In the genomic region with DNA sequence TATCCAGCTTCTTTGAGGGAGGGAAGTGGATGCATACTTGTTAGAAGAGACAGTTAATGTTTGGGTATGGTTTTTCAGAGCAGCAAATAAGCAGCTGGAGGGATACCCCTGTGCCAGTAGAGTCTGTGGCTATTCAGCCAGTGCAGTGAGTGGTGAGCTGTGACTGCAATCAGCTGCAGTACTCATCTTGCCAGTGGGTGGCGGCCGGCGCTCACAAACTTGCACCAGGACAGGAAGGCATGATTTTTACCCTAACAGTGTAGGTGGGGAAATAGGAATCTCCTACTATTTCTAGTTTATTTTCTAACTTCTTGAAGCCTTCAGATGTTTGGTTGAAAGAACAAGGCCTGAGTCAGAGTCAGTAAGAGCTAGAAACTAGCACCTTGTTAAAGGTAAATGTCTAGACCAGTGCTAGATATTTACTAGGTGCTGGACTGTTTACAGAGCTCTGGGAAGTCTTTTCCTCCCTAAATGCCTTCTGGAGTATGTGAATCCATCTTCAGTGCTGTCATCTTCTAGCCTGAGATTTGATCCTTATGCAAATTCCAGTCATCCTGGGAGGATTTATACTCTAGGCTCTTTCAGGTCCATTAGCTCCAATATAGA, we compare ENCODE assay signal across 8 cellular contexts. TPM values are rescaled to one million over a fixed set of nuclear protein-coding genes. Genes with fewer than 3 reads are reported as not detected.
A peak's percentile ranks its signal among the peaks of the same experiment; 100 is the strongest.
DNase-seq lines count a peak whose midpoint lies in the region; ATAC-seq and TF ChIP-seq lines count a peak whose summit lies in the region.

No MANE protein-coding gene starts in this region.

- no peaks in the 10 kb centered on the region for H3K36me3 Mint-ChIP-seq in activated T-cell treated with anti-CD3 and anti-CD28 coated beads, Interleukin-2, amount 50 U/mL, for 72 hours (ENCODE audit: insufficient read depth in 2 of 2)

- peak overlapping the region; percentile 59 for H2AFZ ChIP-seq in PC-3 (ENCODE audit: low read length)

- no peaks in the 10 kb centered on the region for H3K79me2 ChIP-seq in PC-3 (ENCODE audit: low read length)

- H3K27ac ChIP-seq in PC-3 (ENCODE audit: low read length) (no peak overlapping the region), uterus (peak overlapping the region in 1 of 2 donors; percentile 10)

- peaks cover 26% of the 10 kb centered on the region for H3K27me3 Mint-ChIP-seq in activated T-cell treated with anti-CD3 and anti-CD28 coated beads, Interleukin-2, amount 50 U/mL, for 72 hours (ENCODE audit: low read depth)

- ATAC-seq in GM18867 (IDR thresholded peaks at IDR 0.05; ENCODE audit: unreplicated experiment) (peak; percentile 89), HG03095 (IDR thresholded peaks at IDR 0.05; ENCODE audit: unreplicated experiment) (peak; percentile 92), PC-3 (peak; percentile 90), omental fat pad (ENCODE audit: low FRiP score) (peak; percentile 84)
- peak; percentile 85 to 91 for ATAC-seq in activated T-cell treated with anti-CD3 and anti-CD28 coated beads, Interleukin-2, amount 50 U/mL, for 72 hours (replicated peaks in 1 of 2)

- intact Hi-C loops in PC-3 (cut with micrococcal nuclease) (loop anchor here (1.0 to 10.0 kb wide), 7 partner anchors 58 to 585 kb away; a partner anchor contains a TSS), uterus (cut with DNase I; ENCODE audit: low total_unique reads) (loop anchor here (5.0 kb wide), 2 partner anchors 42 to 342 kb away; no protein-coding TSS in a partner anchor)

- H3K9me2 ChIP-seq in PC-3 (replicated peaks; ENCODE audit: low read length) = no peaks in the 10 kb centered on the region

- DNase-seq in BJ (ENCODE audit: low read depth) = no peak
- peak; percentile 83 for DNase-seq in PC-3
- peak; percentile 67 to 71 for DNase-seq in activated T-cell treated with anti-CD3 and anti-CD28 coated beads, Interleukin-2, amount 50 U/mL, for 72 hours
- peak; percentile 61 for DNase-seq in fibroblast of villous mesenchyme (ENCODE audit: low read depth)
- DNase-seq in omental fat pad (ENCODE audit: low spot score) = peak; percentile 73
- peak; percentile 66 to 73 for DNase-seq in uterus

- TF ChIP-seq CTCF in BJ (IDR thresholded peaks at IDR 0.05; ENCODE audit: insufficient read depth, low read depth, low read length) (peak; percentile 94), PC-3 (conservative IDR thresholded peaks at IDR 0.05; ENCODE audit: low read depth, low read length) (peak; percentile 99), fibroblast of villous mesenchyme (IDR thresholded peaks at IDR 0.05; ENCODE audit: insufficient read depth, low read depth, low read length) (peak; percentile 95), omental fat pad (IDR thresholded peaks at IDR 0.05) (peak in 2 of 3 donors; percentile 66 to 84), uterus (IDR thresholded peaks at IDR 0.05) (peak; percentile 83 to 87 (median 85))

- no peak overlapping the region for H3K9ac ChIP-seq in PC-3 (ENCODE audit: low read length)

- TF ChIP-seq POLR2A in uterus (IDR thresholded peaks at IDR 0.05) = no peak

- no TSS peak for BruUV-seq in PC-3 (replicated peaks; lab: Mats Ljungman, UMichigan)

- no peaks in the 10 kb centered on the region for H3K9me3 Mint-ChIP-seq in activated T-cell treated with anti-CD3 and anti-CD28 coated beads, Interleukin-2, amount 50 U/mL, for 72 hours

- no peak overlapping the region for H3K27ac Mint-ChIP-seq in activated T-cell treated with anti-CD3 and anti-CD28 coated beads, Interleukin-2, amount 50 U/mL, for 72 hours

- H3K9me3 ChIP-seq in PC-3 (ENCODE audit: low read length) (no peaks in the 10 kb centered on the region), uterus (no peaks in the 10 kb centered on the region)

- no peak overlapping the region for H3K4me3 ChIP-seq in BJ (ENCODE audit: low read depth, low read length)
- H3K4me3 ChIP-seq in PC-3 (ENCODE audit: low read length) = no peak overlapping the region
- H3K4me3 ChIP-seq in fibroblast of villous mesenchyme (ENCODE audit: low read depth, low read length) = no peak overlapping the region
- no peak overlapping the region for H3K4me3 ChIP-seq in uterus

- POLR2A ChIA-PET in BJ (lab: Charles Lee) (no interaction called here), PC-3 (lab: Charles Lee; ENCODE audit: unreplicated experiment) (no interaction called here)

- H3F3A ChIP-seq in PC-3 (ENCODE audit: low read length, unreplicated experiment) = no peaks in the 10 kb centered on the region

- H3K4me1 Mint-ChIP-seq in activated T-cell treated with anti-CD3 and anti-CD28 coated beads, Interleukin-2, amount 50 U/mL, for 72 hours (ENCODE audit: low read depth) = no peaks in the 10 kb centered on the region

- H3K27me3 ChIP-seq in BJ (ENCODE audit: control insufficient read depth, insufficient read depth, low read length) (peaks cover 6% of the 10 kb centered on the region; the same call in 1 of the 2 replicates), PC-3 (ENCODE audit: low read length) (no peaks in the 10 kb centered on the region), uterus (no peaks in the 10 kb centered on the region)

- no peaks in the 10 kb centered on the region for H3K36me3 ChIP-seq in BJ (ENCODE audit: control insufficient read depth, insufficient read depth, low read length)
- H3K36me3 ChIP-seq in PC-3 (ENCODE audit: low read depth, low read length) = no peaks in the 10 kb centered on the region
- H3K36me3 ChIP-seq in uterus = no peaks in the 10 kb centered on the region

- H4K20me1 ChIP-seq in PC-3 (ENCODE audit: low read length) = no peaks in the 10 kb centered on the region

- 0 out of 2 replicates have a peak overlapping the region, but pooled peaks have one; percentile 7 for H3K4me2 ChIP-seq in PC-3 (ENCODE audit: low read length)

- H3K4me3 Mint-ChIP-seq in activated T-cell treated with anti-CD3 and anti-CD28 coated beads, Interleukin-2, amount 50 U/mL, for 72 hours = no peak overlapping the region

- CTCF ChIA-PET in BJ (lab: Yijun Ruan, JAX) = interaction anchor here (0.7 to 17.4 kb wide), 37 partner anchors 8 to 848 kb away, joined by 3 to 411 read pairs (median 4); a partner anchor contains a TSS
- CTCF ChIA-PET in PC-3 (lab: Charles Lee) = interaction anchor here (0.5 to 1.4 kb wide), 11 partner anchors 19 to 754 kb away, joined by 3 to 20 read pairs (median 3); a partner anchor contains a TSS

- peaks cover 15% of the 10 kb centered on the region for H3K4me1 ChIP-seq in PC-3 (ENCODE audit: insufficient read depth, low read length)
- H3K4me1 ChIP-seq in uterus = peaks cover 0 to 4% of the 10 kb centered on the region in 2 donors

RNA-seq across cellular contexts. Expression of a gene that starts 23.6 kb away (rescaled TPM):
- 1.3 and 1.8 TPM in 2 replicates for polyA plus RNA-seq in BJ (2011; rRNA removed)
- polyA minus RNA-seq in BJ (2011; rRNA and poly(A)+ RNA removed) = 0.57 and 1.6 TPM in 2 replicates
- 7.3 and 7.6 TPM in 2 replicates for total RNA-seq in PC-3 (2014; rRNA removed)
- total RNA-seq in activated T-cell treated with anti-CD3 and anti-CD28 coated beads, Interleukin-2, amount 50 U/mL, for 72 hours = under 1 TPM; 0.24 to 0.28 TPM
- total RNA-seq in fibroblast of villous mesenchyme = 1.3 TPM in 2 replicates
- 100 to 1,000 TPM; 145 to 295 (median 192) TPM for total RNA-seq in omental fat pad
- 10 to 100 TPM in 1 of 4 donors, 1 to 10 TPM in 3; 2.4 to 10.6 (median 4.3) TPM for total RNA-seq in uterus

Comparison
In these comparisons a context has a peak if more than half of its experiments do, and no peak if none do; other contexts are left out.
1. RNA of a gene that starts 23.6 kb away (total RNA-seq): 145 to 295 TPM in omental fat pad; 7.3 to 7.6 TPM in PC-3, 2.4 to 10.6 TPM in uterus, 1.3 TPM in fibroblast of villous mesenchyme and 0.24 to 0.28 TPM in activated T-cell treated with anti-CD3 and anti-CD28 coated beads, Interleukin-2, amount 50 U/mL, for 72 hours; every median in the first group is over 10 times any median in the second.
2. Peak in every context shown above with its lines, with median percentiles within 50 percentile points of each other: CTCF ChIP-seq and ATAC-seq.